Comparison of ENCODE assay signal across 3 cellular contexts in genomic region chr7:39670052-39670451, GRCh38.
TF ChIP-seq lines count a peak whose summit lies in the region.

No MANE protein-coding gene starts in this region.

TF ChIP-seq in HepG2, 621 proteins besides CTCF, POLR2A, EP300 and RAD21 (continues in another document):
- no peak for TF ChIP-seq NCOA2 (CRISPR knock-in tag; IDR thresholded peaks at IDR 0.05)
- TF ChIP-seq, protein P1, sequence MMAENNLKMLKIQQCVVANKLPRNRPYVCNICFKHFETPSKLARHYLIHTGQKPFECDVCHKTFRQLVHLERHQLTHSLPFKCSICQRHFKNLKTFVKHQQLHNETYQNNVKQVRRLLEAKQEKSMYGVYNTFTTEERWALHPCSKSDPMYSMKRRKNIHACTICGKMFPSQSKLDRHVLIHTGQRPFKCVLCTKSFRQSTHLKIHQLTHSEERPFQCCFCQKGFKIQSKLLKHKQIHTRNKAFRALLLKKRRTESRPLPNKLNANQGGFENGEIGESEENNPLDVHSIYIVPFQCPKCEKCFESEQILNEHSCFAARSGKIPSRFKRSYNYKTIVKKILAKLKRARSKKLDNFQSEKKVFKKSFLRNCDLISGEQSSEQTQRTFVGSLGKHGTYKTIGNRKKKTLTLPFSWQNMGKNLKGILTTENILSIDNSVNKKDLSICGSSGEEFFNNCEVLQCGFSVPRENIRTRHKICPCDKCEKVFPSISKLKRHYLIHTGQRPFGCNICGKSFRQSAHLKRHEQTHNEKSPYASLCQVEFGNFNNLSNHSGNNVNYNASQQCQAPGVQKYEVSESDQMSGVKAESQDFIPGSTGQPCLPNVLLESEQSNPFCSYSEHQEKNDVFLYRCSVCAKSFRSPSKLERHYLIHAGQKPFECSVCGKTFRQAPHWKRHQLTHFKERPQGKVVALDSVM (CRISPR knock-in tag; IDR thresholded peaks at IDR 0.05) = peak; percentile 73
- TF ChIP-seq, protein P2, sequence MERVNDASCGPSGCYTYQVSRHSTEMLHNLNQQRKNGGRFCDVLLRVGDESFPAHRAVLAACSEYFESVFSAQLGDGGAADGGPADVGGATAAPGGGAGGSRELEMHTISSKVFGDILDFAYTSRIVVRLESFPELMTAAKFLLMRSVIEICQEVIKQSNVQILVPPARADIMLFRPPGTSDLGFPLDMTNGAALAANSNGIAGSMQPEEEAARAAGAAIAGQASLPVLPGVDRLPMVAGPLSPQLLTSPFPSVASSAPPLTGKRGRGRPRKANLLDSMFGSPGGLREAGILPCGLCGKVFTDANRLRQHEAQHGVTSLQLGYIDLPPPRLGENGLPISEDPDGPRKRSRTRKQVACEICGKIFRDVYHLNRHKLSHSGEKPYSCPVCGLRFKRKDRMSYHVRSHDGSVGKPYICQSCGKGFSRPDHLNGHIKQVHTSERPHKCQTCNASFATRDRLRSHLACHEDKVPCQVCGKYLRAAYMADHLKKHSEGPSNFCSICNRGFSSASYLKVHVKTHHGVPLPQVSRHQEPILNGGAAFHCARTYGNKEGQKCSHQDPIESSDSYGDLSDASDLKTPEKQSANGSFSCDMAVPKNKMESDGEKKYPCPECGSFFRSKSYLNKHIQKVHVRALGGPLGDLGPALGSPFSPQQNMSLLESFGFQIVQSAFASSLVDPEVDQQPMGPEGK (CRISPR knock-in tag; IDR thresholded peaks at IDR 0.05) = no peak
- no peak for TF ChIP-seq HNF4G (IDR thresholded peaks at IDR 0.05; ENCODE audit: borderline replicate concordance, low read depth, low read length)
- no peak for TF ChIP-seq HNF4G (CRISPR knock-in tag; IDR thresholded peaks at IDR 0.05; ENCODE audit: borderline replicate concordance, low read depth)
- no peak for TF ChIP-seq ZBTB46 (CRISPR knock-in tag; IDR thresholded peaks at IDR 0.05; ENCODE audit: borderline replicate concordance)
- TF ChIP-seq ZNF460 (CRISPR knock-in tag; IDR thresholded peaks at IDR 0.05; ENCODE audit: borderline replicate concordance) = peak; percentile 55
- TF ChIP-seq ZNF883 (CRISPR knock-in tag; IDR thresholded peaks at IDR 0.05; ENCODE audit: not compliant biosample characterization) = no peak
- TF ChIP-seq CC2D1A (CRISPR knock-in tag; IDR thresholded peaks at IDR 0.05) = no peak
- no peak for TF ChIP-seq NFE2 (CRISPR knock-in tag; IDR thresholded peaks at IDR 0.05)
- peak; percentile 57; the same call in 1 of the 2 replicates for TF ChIP-seq ZNF121 (CRISPR knock-in tag; IDR thresholded peaks at IDR 0.05)
- peak; percentile 45 for TF ChIP-seq HNF4A (CRISPR knock-in tag; IDR thresholded peaks at IDR 0.05)
- peak; percentile 69 for TF ChIP-seq CEBPG (CRISPR knock-in tag; IDR thresholded peaks at IDR 0.05)

TF ChIP-seq in IMR-90, 13 proteins besides CTCF, POLR2A, EP300 and RAD21:
- no peak for TF ChIP-seq FOS (IDR thresholded peaks at IDR 0.05; ENCODE audit: low read depth, low read length)
- TF ChIP-seq RFX5 (IDR thresholded peaks at IDR 0.05; ENCODE audit: low read depth, low read length) = no peak
- TF ChIP-seq CEBPB (IDR thresholded peaks at IDR 0.05; ENCODE audit: low read depth, low read length) = 0 out of 2 replicates have a peak, but pooled peaks have one; percentile 18

TF ChIP-seq in GM12878, 131 proteins besides CTCF, POLR2A, EP300 and RAD21:
- TF ChIP-seq HDAC2 (IDR thresholded peaks at IDR 0.05) (no peak), YY1 (IDR thresholded peaks at IDR 0.05; ENCODE audit: low read depth, low read length) (no peak), BACH1 (IDR thresholded peaks at IDR 0.05; ENCODE audit: borderline replicate concordance) (no peak), SMC3 (IDR thresholded peaks at IDR 0.05; ENCODE audit: borderline replicate concordance, low read length) (no peak), ZNF217 (IDR thresholded peaks at IDR 0.05) (no peak), ESRRA (IDR thresholded peaks at IDR 0.05; ENCODE audit: low read length) (no peak), NR2F1 (conservative IDR thresholded peaks at IDR 0.05) (no peak), RELB (IDR thresholded peaks at IDR 0.05; ENCODE audit: low read depth) (no peak), MEF2A (IDR thresholded peaks at IDR 0.05; ENCODE audit: insufficient read depth, low read depth, low read length) (no peak), CHD2 (IDR thresholded peaks at IDR 0.05; ENCODE audit: borderline replicate concordance, low read depth, low read length) (no peak), ZBTB40 (IDR thresholded peaks at IDR 0.05; ENCODE audit: borderline replicate concordance) (no peak), BMI1 (IDR thresholded peaks at IDR 0.05; ENCODE audit: borderline replicate concordance) (no peak)
- TF ChIP-seq, protein P3, sequence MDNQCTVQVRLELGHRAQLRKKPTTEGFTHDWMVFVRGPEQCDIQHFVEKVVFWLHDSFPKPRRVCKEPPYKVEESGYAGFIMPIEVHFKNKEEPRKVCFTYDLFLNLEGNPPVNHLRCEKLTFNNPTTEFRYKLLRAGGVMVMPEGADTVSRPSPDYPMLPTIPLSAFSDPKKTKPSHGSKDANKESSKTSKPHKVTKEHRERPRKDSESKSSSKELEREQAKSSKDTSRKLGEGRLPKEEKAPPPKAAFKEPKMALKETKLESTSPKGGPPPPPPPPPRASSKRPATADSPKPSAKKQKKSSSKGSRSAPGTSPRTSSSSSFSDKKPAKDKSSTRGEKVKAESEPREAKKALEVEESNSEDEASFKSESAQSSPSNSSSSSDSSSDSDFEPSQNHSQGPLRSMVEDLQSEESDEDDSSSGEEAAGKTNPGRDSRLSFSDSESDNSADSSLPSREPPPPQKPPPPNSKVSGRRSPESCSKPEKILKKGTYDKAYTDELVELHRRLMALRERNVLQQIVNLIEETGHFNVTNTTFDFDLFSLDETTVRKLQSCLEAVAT (IDR thresholded peaks at IDR 0.05) = no peak
- TF ChIP-seq, protein P4, sequence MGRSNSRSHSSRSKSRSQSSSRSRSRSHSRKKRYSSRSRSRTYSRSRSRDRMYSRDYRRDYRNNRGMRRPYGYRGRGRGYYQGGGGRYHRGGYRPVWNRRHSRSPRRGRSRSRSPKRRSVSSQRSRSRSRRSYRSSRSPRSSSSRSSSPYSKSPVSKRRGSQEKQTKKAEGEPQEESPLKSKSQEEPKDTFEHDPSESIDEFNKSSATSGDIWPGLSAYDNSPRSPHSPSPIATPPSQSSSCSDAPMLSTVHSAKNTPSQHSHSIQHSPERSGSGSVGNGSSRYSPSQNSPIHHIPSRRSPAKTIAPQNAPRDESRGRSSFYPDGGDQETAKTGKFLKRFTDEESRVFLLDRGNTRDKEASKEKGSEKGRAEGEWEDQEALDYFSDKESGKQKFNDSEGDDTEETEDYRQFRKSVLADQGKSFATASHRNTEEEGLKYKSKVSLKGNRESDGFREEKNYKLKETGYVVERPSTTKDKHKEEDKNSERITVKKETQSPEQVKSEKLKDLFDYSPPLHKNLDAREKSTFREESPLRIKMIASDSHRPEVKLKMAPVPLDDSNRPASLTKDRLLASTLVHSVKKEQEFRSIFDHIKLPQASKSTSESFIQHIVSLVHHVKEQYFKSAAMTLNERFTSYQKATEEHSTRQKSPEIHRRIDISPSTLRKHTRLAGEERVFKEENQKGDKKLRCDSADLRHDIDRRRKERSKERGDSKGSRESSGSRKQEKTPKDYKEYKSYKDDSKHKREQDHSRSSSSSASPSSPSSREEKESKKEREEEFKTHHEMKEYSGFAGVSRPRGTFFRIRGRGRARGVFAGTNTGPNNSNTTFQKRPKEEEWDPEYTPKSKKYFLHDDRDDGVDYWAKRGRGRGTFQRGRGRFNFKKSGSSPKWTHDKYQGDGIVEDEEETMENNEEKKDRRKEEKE (IDR thresholded peaks at IDR 0.05) = no peak
- TF ChIP-seq, protein P5, sequence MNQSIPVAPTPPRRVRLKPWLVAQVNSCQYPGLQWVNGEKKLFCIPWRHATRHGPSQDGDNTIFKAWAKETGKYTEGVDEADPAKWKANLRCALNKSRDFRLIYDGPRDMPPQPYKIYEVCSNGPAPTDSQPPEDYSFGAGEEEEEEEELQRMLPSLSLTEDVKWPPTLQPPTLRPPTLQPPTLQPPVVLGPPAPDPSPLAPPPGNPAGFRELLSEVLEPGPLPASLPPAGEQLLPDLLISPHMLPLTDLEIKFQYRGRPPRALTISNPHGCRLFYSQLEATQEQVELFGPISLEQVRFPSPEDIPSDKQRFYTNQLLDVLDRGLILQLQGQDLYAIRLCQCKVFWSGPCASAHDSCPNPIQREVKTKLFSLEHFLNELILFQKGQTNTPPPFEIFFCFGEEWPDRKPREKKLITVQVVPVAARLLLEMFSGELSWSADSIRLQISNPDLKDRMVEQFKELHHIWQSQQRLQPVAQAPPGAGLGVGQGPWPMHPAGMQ (IDR thresholded peaks at IDR 0.05; ENCODE audit: borderline replicate concordance) = no peak
TF ChIP-seq in GM12878: peak in this region for 0.
